In the genomic region with DNA sequence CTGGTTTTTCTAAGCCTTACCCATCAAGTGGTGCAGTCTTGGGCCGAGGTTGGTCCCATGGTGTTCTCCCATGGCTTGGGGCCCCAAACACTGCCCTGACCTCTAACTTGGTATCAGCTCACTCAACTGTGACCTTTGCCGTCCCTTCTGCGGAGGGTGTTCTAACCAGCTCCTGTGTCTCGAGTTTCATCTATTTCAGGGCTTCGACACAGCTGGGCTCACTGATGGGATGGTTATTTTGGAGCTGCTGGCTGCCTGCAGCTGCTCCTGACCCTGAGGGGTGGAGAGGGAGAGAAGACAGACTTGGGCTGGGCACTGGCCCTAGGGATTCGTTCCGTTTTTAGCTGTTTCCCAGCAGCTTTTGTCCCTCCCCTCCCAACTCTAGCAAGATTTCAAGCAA, we compare ENCODE assay signal across 16 cellular contexts.
"Had no signal": no experiment of that assay in that cellular context is flagged by ENCODE, and none has a peak within 500 bp of the region (broad histone marks: within the 10 kb centered on the region; RNA-seq: fewer than 3 reads in every experiment).

No MANE protein-coding gene starts in this region.

- H3K36me3 ChIP-seq: suprapubic skin, upper lobe of right lung had no signal

- H3K27ac ChIP-seq: suprapubic skin, upper lobe of right lung had no signal

- DNase-seq: activated CD4-positive, alpha-beta T cell treated with anti-CD3 and anti-CD28 coated beads for 4 hours; activated CD8-positive, alpha-beta memory T cell treated with anti-CD3 and anti-CD28 coated beads, Interleukin-2, amount 50 U/mL, for 48 hours; activated gamma-delta T cell treated with Interleukin-2 at 50 U/mL for 16 hours; amniotic stem cell; effector CD4-positive, alpha-beta T cell; foreskin fibroblast; left colon; mammary epithelial cell; natural killer cell; nucleus accumbens; right cardiac atrium; stimulated activated naive CD8-positive, alpha-beta T cell treated with anti-CD3 and anti-CD28 coated beads, Interleukin-15, Interleukin-2, amounts not matched to agents 100 U/mL and 50 U/mL, for 24 hours; T-helper 2 cell; upper lobe of right lung had no signal

- H3K4me3 ChIP-seq: coronary artery, suprapubic skin, upper lobe of right lung had no signal

- ATAC-seq: left colon; natural killer cell; stimulated activated naive CD8-positive, alpha-beta T cell treated with anti-CD3 and anti-CD28 coated beads, Interleukin-15, Interleukin-2, amounts not matched to agents 100 U/mL and 50 U/mL, for 24 hours; upper lobe of right lung had no signal

- H3K4me1 ChIP-seq: upper lobe of right lung had no signal

- H3K9me3 ChIP-seq: suprapubic skin, upper lobe of right lung had no signal
